Comparison of ENCODE assay signal across 12 cellular contexts in the genomic region with DNA sequence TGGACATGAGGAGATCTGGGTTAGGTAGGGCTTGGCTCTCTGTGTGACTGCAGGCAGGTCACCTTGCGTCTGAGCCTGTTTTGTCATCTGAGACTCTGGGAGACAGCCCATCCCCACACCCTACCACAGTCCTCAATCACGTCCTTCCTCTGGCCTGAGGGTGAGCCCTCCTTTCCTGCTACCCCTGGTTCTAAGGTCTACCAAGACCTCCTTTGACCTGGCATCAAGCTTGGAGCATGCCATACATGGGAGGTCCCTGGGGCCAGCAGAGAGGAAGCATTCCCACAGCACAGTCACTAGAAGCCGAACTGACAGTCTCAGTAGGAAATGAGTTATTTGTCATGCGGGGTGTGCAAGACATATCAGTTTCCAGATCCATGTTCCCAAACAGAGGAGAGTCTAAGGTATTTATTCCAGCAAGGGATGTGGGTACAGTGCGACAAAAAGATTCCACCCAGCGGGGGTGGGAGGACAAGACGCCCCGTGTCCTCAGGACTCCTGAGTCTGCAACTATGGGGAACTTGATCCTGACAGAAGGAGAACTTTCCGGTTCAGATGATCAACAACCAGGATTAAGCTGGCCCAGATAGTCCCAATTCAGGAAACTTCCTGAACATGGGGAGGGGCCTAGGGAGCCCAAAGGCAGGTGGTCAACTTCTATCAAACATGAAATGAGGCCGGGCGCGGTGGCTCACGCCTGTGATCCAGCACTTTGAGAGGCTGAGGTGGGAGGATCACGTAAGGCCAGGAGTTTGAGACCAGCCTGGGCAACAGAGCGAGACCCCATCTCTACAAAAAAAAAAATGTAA. TPM values are rescaled to one million over a fixed set of nuclear protein-coding genes. Genes with fewer than 3 reads are reported as not detected.
DNase-seq lines count a peak whose midpoint lies in the region; ATAC-seq and TF ChIP-seq lines count a peak whose summit lies in the region.
"Had no signal": no experiment of that assay in that cellular context is flagged by ENCODE, and none has a peak within 500 bp of the region (broad histone marks: within the 10 kb centered on the region; RNA-seq: fewer than 3 reads in every experiment).

No MANE protein-coding gene starts in this region.

- H3K27ac ChIP-seq in effector memory CD4-positive, alpha-beta T cell (ENCODE audit: insufficient read depth, low read length, poor library complexity, severe bottlenecking) = peak overlapping the region; percentile 31
- peak overlapping the region; percentile 24 to 54 for H3K27ac ChIP-seq in aorta (ENCODE audit: low read depth in 1 of 2, low read length in 2 of 2)

- CTCF ChIA-PET in activated CD4-positive, alpha-beta memory T cell treated with anti-CD3 and anti-CD28 coated beads for 36 hours (lab: Charles Lee) = interaction anchor here (0.7 kb wide), 1 partner anchor 70 kb away, joined by 3 read pairs; no protein-coding TSS in a partner anchor

- 57 to 65% methylated on average over 15 of the region's 15 CpGs for WGBS in aorta, 2 donors

- no peak overlapping the region for H3K4me3 ChIP-seq in effector memory CD4-positive, alpha-beta T cell (ENCODE audit: insufficient read depth, low read depth, low read length, poor library complexity, severe bottlenecking)
- H3K4me3 ChIP-seq in aorta (ENCODE audit: low read length in 2 of 2) (no peak overlapping the region), HAP-1 (no peak overlapping the region)

- no peaks in the 10 kb centered on the region for H3K9me3 ChIP-seq in effector memory CD4-positive, alpha-beta T cell (ENCODE audit: control insufficient read depth, low read length)
- H3K9me3 ChIP-seq in aorta (ENCODE audit: control insufficient read depth, low read length) (no peaks in the 10 kb centered on the region), HAP-1 (no peaks in the 10 kb centered on the region)

- H3K4me3 Mint-ChIP-seq in activated naive CD8-positive, alpha-beta T cell = no peak overlapping the region
- no peak overlapping the region for H3K4me3 Mint-ChIP-seq in activated naive CD8-positive, alpha-beta T cell treated with anti-CD3 and anti-CD28 coated beads for 36 hours
- H3K4me3 Mint-ChIP-seq in nephron progenitor cell = peak overlapping the region; percentile 18
- no peak overlapping the region for H3K4me3 Mint-ChIP-seq in activated CD4-positive, alpha-beta memory T cell treated with anti-CD3 and anti-CD28 coated beads for 36 hours

- peaks cover 78% of the 10 kb centered on the region for H3K4me1 Mint-ChIP-seq in activated naive CD8-positive, alpha-beta T cell (ENCODE audit: low read depth)
- H3K4me1 Mint-ChIP-seq in activated naive CD8-positive, alpha-beta T cell treated with anti-CD3 and anti-CD28 coated beads for 36 hours = peaks cover 67% of the 10 kb centered on the region
- peaks cover 58% of the 10 kb centered on the region for H3K4me1 Mint-ChIP-seq in nephron progenitor cell
- H3K4me1 Mint-ChIP-seq in activated CD4-positive, alpha-beta memory T cell treated with anti-CD3 and anti-CD28 coated beads for 36 hours (ENCODE audit: low read depth) = peaks cover 67% of the 10 kb centered on the region

- no peaks in the 10 kb centered on the region for H3K27me3 Mint-ChIP-seq in activated naive CD8-positive, alpha-beta T cell
- no peaks in the 10 kb centered on the region for H3K27me3 Mint-ChIP-seq in activated naive CD8-positive, alpha-beta T cell treated with anti-CD3 and anti-CD28 coated beads for 36 hours
- H3K27me3 Mint-ChIP-seq in nephron progenitor cell (ENCODE audit: low read depth, poor library complexity) = peaks cover 19% of the 10 kb centered on the region
- no peaks in the 10 kb centered on the region for H3K27me3 Mint-ChIP-seq in activated CD4-positive, alpha-beta memory T cell treated with anti-CD3 and anti-CD28 coated beads for 36 hours

- H3K36me3 ChIP-seq in effector memory CD4-positive, alpha-beta T cell (ENCODE audit: control insufficient read depth, insufficient read depth, low read length) = peaks cover 10% of the 10 kb centered on the region
- H3K36me3 ChIP-seq in aorta (ENCODE audit: control insufficient read depth in 1 of 2, insufficient read depth in 2 of 2, low read length in 1 of 2) (no peaks in the 10 kb centered on the region), HAP-1 (replicated peaks) (peaks cover 4% of the 10 kb centered on the region; the same call in 1 of the 2 replicates)

- in situ Hi-C loops in HAP-1 (cut with MboI; ENCODE audit: low sequenced_read_pairs) = no loop called here

- H3K27ac Mint-ChIP-seq in activated naive CD8-positive, alpha-beta T cell = peak overlapping the region; percentile 64
- H3K27ac Mint-ChIP-seq in activated naive CD8-positive, alpha-beta T cell treated with anti-CD3 and anti-CD28 coated beads for 36 hours = no peak overlapping the region
- no peak overlapping the region for H3K27ac Mint-ChIP-seq in nephron progenitor cell
- no peak overlapping the region for H3K27ac Mint-ChIP-seq in activated CD4-positive, alpha-beta memory T cell treated with anti-CD3 and anti-CD28 coated beads for 36 hours

- no peak for TF ChIP-seq CTCF in nephron progenitor cell (IDR thresholded peaks at IDR 0.05)

- H3K4me1 ChIP-seq in effector memory CD4-positive, alpha-beta T cell (ENCODE audit: control insufficient read depth, insufficient read depth, low read length, poor library complexity, severe bottlenecking) = peaks cover 54% of the 10 kb centered on the region
- H3K4me1 ChIP-seq in aorta (ENCODE audit: control insufficient read depth in 1 of 2, insufficient read depth in 2 of 2, low read length in 2 of 2) (peaks cover 2 to 4% of the 10 kb centered on the region in 2 donors), HAP-1 (peaks cover 2% of the 10 kb centered on the region)

- POLR2A ChIA-PET in activated CD4-positive, alpha-beta memory T cell treated with anti-CD3 and anti-CD28 coated beads for 36 hours (lab: Charles Lee) = no interaction called here

- ATAC-seq in aorta (ENCODE audit: low FRiP score) = no peak
- ATAC-seq: sciatic nerve had no signal

- DNase-seq in activated naive CD8-positive, alpha-beta T cell treated with anti-CD3 and anti-CD28 coated beads for 36 hours = no peak
- DNase-seq in effector memory CD4-positive, alpha-beta T cell = no peak
- no peak for DNase-seq in nephron progenitor cell
- DNase-seq in aorta = peak in 1 of 2 donors; percentile 53
- no peak for DNase-seq in activated CD4-positive, alpha-beta memory T cell treated with anti-CD3 and anti-CD28 coated beads for 36 hours
- DNase-seq in HAP-1 (ENCODE audit: low spot score in 2 of 2) = no peak
- no peak for DNase-seq in activated gamma-delta T cell (lab: John Stamatoyannopoulos, UW)
- DNase-seq: NCI-H526 had no signal

- intact Hi-C loops in aorta (cut with DNase I) = no loop called here
- intact Hi-C loops in activated CD4-positive, alpha-beta memory T cell treated with anti-CD3 and anti-CD28 coated beads for 36 hours (cut with micrococcal nuclease) = no loop called here

- no peaks in the 10 kb centered on the region for H3K27me3 ChIP-seq in effector memory CD4-positive, alpha-beta T cell (replicated peaks; ENCODE audit: control insufficient read depth, insufficient read depth, low read length, poor library complexity, severe bottlenecking)
- H3K27me3 ChIP-seq in aorta (ENCODE audit: control insufficient read depth in 1 of 2, insufficient read depth in 2 of 2, low read length in 1 of 2) (no peaks in the 10 kb centered on the region), HAP-1 (ENCODE audit: low read depth) (no peaks in the 10 kb centered on the region)

- H3K9me3 Mint-ChIP-seq in activated naive CD8-positive, alpha-beta T cell (ENCODE audit: low read depth) = no peaks in the 10 kb centered on the region
- H3K9me3 Mint-ChIP-seq in activated naive CD8-positive, alpha-beta T cell treated with anti-CD3 and anti-CD28 coated beads for 36 hours = no peaks in the 10 kb centered on the region
- H3K9me3 Mint-ChIP-seq in nephron progenitor cell = no peaks in the 10 kb centered on the region
- H3K9me3 Mint-ChIP-seq in activated CD4-positive, alpha-beta memory T cell treated with anti-CD3 and anti-CD28 coated beads for 36 hours = no peaks in the 10 kb centered on the region

- peaks cover 10% of the 10 kb centered on the region for H3K36me3 Mint-ChIP-seq in activated naive CD8-positive, alpha-beta T cell
- H3K36me3 Mint-ChIP-seq in activated naive CD8-positive, alpha-beta T cell treated with anti-CD3 and anti-CD28 coated beads for 36 hours = peaks cover 30% of the 10 kb centered on the region
- no peaks in the 10 kb centered on the region for H3K36me3 Mint-ChIP-seq in nephron progenitor cell (ENCODE audit: low read depth)
- peaks cover 27% of the 10 kb centered on the region for H3K36me3 Mint-ChIP-seq in activated CD4-positive, alpha-beta memory T cell treated with anti-CD3 and anti-CD28 coated beads for 36 hours

RNA-seq across cellular contexts. Expression of a gene that starts 9.5 kb away (rescaled TPM):
- 10 to 100 TPM; 20.1 to 20.6 TPM for total RNA-seq in activated naive CD8-positive, alpha-beta T cell treated with anti-CD3 and anti-CD28 coated beads for 36 hours
- 10 to 100 TPM; 40.6 to 60.5 TPM for total RNA-seq in aorta
- polyA plus RNA-seq in aorta = 100 to 1,000 TPM in 1 of 2 donors, 10 to 100 TPM in 1; 82.5 to 104 TPM
- 10 to 100 TPM; 28.2 to 28.6 TPM for total RNA-seq in activated CD4-positive, alpha-beta memory T cell treated with anti-CD3 and anti-CD28 coated beads for 36 hours

RNA-seq across cellular contexts. Expression of a gene that starts 50.6 kb away (rescaled TPM):
- total RNA-seq in activated naive CD8-positive, alpha-beta T cell treated with anti-CD3 and anti-CD28 coated beads for 36 hours = under 1 TPM in 1 of 2 experiments, not detected in 1; 0.34 TPM
- total RNA-seq in aorta = under 1 TPM in 1 of 2 donors, not detected in 1; 0.13 TPM
- under 1 TPM in 1 of 2 donors, not detected in 1; 0.13 TPM for polyA plus RNA-seq in aorta
- total RNA-seq in activated CD4-positive, alpha-beta memory T cell treated with anti-CD3 and anti-CD28 coated beads for 36 hours = under 1 TPM in 1 of 2 experiments, not detected in 1; 0.24 TPM
- total RNA-seq: HT1080, subcutaneous adipose tissue had no signal
